Comparison of ENCODE assay signal across 1 cellular context in genomic region chr9:134025606-134026541, GRCh38.
TF ChIP-seq lines count a peak whose summit lies in the region.

No MANE protein-coding gene starts in this region.

TF ChIP-seq in HEK293, 187 proteins besides CTCF, POLR2A, EP300 and RAD21 (continued from another document):
- TF ChIP-seq ZNF704 (tag by site-specific recombination; IDR thresholded peaks at IDR 0.05): no peak
- no peak for TF ChIP-seq ZNF366 (tag by site-specific recombination; conservative IDR thresholded peaks at IDR 0.05)
- no peak for TF ChIP-seq ZNF221 (tag by site-specific recombination; IDR thresholded peaks at IDR 0.05; ENCODE audit: borderline replicate concordance)
- TF ChIP-seq ZNF561 (tag by site-specific recombination; IDR thresholded peaks at IDR 0.05; ENCODE audit: borderline replicate concordance): no peak
- no peak for TF ChIP-seq SCRT2 (tag by site-specific recombination; IDR thresholded peaks at IDR 0.05)
- TF ChIP-seq ZNF830 (tag by site-specific recombination; IDR thresholded peaks at IDR 0.05; ENCODE audit: low read depth): no peak
- no peak for TF ChIP-seq ZNF121 (tag by site-specific recombination; IDR thresholded peaks at IDR 0.05)
- TF ChIP-seq PRDM6 (tag by site-specific recombination; IDR thresholded peaks at IDR 0.05): no peak
- TF ChIP-seq BCL6B (tag by site-specific recombination; IDR thresholded peaks at IDR 0.05): no peak
- TF ChIP-seq ZNF76 (tag by site-specific recombination; IDR thresholded peaks at IDR 0.05; ENCODE audit: borderline replicate concordance, low read depth): peak; percentile 78
- TF ChIP-seq ZNF610 (tag by site-specific recombination; IDR thresholded peaks at IDR 0.05; ENCODE audit: borderline replicate concordance): no peak
- no peak for TF ChIP-seq ZFP37 (tag by site-specific recombination; IDR thresholded peaks at IDR 0.05)
- TF ChIP-seq ZNF280C (tag by site-specific recombination; IDR thresholded peaks at IDR 0.05): no peak
- no peak for TF ChIP-seq ZNF555 (tag by site-specific recombination; conservative IDR thresholded peaks at IDR 0.05)
- no peak for TF ChIP-seq ZNF777 (tag by site-specific recombination; IDR thresholded peaks at IDR 0.05; ENCODE audit: borderline replicate concordance)
- TF ChIP-seq ZSCAN18 (tag by site-specific recombination; IDR thresholded peaks at IDR 0.05): no peak
- no peak for TF ChIP-seq SCRT1 (tag by site-specific recombination; IDR thresholded peaks at IDR 0.05; ENCODE audit: borderline replicate concordance)
- no peak for TF ChIP-seq INSM2 (tag by site-specific recombination; IDR thresholded peaks at IDR 0.05)
- TF ChIP-seq ZNF747 (tag by site-specific recombination; IDR thresholded peaks at IDR 0.05): no peak
- no peak for TF ChIP-seq BCL11A (tag by site-specific recombination; IDR thresholded peaks at IDR 0.05; ENCODE audit: low read depth)
- TF ChIP-seq SP2 (tag by site-specific recombination; IDR thresholded peaks at IDR 0.05): no peak
- TF ChIP-seq ZNF654 (tag by site-specific recombination; IDR thresholded peaks at IDR 0.05; ENCODE audit: low read depth): no peak
- TF ChIP-seq YY1 (tag by site-specific recombination; IDR thresholded peaks at IDR 0.05): no peak
- no peak for TF ChIP-seq ZBTB7A (tag by site-specific recombination; IDR thresholded peaks at IDR 0.05; ENCODE audit: low read depth)
- peak; percentile 88 for TF ChIP-seq ZNF335 (tag by site-specific recombination; conservative IDR thresholded peaks at IDR 0.05)
- TF ChIP-seq ZNF324 (tag by site-specific recombination; IDR thresholded peaks at IDR 0.05): no peak
